Comparison of ENCODE assay signal across 1 cellular context in the genomic region with DNA sequence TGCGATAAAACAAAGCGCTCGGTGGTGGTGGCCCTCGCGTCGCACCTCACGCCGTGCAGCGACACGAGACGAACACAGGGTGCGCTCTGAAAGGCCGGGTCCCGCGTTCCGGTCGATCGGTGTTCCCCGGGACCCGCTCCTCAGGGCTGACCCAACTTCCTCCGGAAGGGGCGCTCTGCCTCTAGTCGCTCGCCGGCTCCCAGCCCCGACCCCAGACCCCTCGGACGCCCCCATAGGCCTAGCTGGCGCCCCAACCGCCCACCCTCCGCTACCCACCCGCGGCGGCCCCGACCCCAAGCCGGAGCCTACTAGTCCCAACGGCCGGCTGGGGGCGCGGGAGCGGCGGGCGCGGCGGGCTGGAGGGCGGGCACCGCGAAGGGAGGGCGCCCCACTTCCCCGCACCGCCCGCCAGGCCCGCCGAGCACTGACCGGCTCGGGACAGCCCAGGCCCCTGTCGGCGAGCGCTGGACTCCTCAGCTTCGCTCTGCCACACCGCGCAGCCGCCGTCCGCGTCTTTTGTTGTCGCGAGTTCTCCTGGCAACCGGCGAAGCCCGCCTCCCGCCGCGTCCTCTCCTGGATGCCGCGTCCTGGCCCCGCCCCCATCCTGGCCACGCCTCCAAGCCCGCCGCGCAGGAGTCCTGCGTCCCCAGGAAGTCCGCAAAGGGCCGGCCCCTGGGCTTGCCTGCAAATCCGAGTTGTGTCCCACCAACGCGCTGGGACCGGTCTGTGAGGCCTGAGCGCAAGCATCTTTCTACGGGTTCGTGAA.
TF ChIP-seq lines count a peak whose summit lies in the region.

A gene with protein sequence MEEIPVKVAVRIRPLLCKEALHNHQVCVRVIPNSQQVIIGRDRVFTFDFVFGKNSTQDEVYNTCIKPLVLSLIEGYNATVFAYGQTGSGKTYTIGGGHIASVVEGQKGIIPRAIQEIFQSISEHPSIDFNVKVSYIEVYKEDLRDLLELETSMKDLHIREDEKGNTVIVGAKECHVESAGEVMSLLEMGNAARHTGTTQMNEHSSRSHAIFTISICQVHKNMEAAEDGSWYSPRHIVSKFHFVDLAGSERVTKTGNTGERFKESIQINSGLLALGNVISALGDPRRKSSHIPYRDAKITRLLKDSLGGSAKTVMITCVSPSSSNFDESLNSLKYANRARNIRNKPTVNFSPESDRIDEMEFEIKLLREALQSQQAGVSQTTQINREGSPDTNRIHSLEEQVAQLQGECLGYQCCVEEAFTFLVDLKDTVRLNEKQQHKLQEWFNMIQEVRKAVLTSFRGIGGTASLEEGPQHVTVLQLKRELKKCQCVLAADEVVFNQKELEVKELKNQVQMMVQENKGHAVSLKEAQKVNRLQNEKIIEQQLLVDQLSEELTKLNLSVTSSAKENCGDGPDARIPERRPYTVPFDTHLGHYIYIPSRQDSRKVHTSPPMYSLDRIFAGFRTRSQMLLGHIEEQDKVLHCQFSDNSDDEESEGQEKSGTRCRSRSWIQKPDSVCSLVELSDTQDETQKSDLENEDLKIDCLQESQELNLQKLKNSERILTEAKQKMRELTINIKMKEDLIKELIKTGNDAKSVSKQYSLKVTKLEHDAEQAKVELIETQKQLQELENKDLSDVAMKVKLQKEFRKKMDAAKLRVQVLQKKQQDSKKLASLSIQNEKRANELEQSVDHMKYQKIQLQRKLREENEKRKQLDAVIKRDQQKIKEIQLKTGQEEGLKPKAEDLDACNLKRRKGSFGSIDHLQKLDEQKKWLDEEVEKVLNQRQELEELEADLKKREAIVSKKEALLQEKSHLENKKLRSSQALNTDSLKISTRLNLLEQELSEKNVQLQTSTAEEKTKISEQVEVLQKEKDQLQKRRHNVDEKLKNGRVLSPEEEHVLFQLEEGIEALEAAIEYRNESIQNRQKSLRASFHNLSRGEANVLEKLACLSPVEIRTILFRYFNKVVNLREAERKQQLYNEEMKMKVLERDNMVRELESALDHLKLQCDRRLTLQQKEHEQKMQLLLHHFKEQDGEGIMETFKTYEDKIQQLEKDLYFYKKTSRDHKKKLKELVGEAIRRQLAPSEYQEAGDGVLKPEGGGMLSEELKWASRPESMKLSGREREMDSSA (N-terminal part only) (minus strand): TSS at position 491 of the 766 bp plus-strand sequence. CDS start 5,841 bp downstream, outside the sequence.

TF ChIP-seq in WTC11, 78 proteins besides CTCF, POLR2A, EP300 and RAD21 (continued from another document and continues in another):
- TF ChIP-seq ZNF281 (CRISPR knock-in tag; IDR thresholded peaks at IDR 0.05), result no peak
- TF ChIP-seq CDX4 (CRISPR knock-in tag; IDR thresholded peaks at IDR 0.05; ENCODE audit: borderline replicate concordance), result no peak
- no peak for TF ChIP-seq SMAD4 (CRISPR knock-in tag; IDR thresholded peaks at IDR 0.05)
- no peak for TF ChIP-seq MXD4 (CRISPR knock-in tag; IDR thresholded peaks at IDR 0.05; ENCODE audit: borderline replicate concordance)
- TF ChIP-seq, protein P1, sequence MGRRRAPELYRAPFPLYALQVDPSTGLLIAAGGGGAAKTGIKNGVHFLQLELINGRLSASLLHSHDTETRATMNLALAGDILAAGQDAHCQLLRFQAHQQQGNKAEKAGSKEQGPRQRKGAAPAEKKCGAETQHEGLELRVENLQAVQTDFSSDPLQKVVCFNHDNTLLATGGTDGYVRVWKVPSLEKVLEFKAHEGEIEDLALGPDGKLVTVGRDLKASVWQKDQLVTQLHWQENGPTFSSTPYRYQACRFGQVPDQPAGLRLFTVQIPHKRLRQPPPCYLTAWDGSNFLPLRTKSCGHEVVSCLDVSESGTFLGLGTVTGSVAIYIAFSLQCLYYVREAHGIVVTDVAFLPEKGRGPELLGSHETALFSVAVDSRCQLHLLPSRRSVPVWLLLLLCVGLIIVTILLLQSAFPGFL (CRISPR knock-in tag; IDR thresholded peaks at IDR 0.05; ENCODE audit: borderline replicate concordance), result no peak
- TF ChIP-seq ZNF416 (CRISPR knock-in tag; IDR thresholded peaks at IDR 0.05), result no peak; the same call in 1 of the 2 replicates
- peak; percentile 37; the same call in 1 of the 2 replicates for TF ChIP-seq NFYB (CRISPR knock-in tag; conservative IDR thresholded peaks at IDR 0.05; ENCODE audit: low read depth)
- TF ChIP-seq KAT7 (CRISPR knock-in tag; IDR thresholded peaks at IDR 0.05; ENCODE audit: borderline replicate concordance), result no peak; the same call in 1 of the 2 replicates
- TF ChIP-seq E2F4 (CRISPR knock-in tag; IDR thresholded peaks at IDR 0.05; ENCODE audit: borderline replicate concordance, low read depth), result peak; percentile 25; the same call in 1 of the 2 replicates
- peak; percentile 75; the same call in 1 of the 2 replicates for TF ChIP-seq TP53 (CRISPR knock-in tag; IDR thresholded peaks at IDR 0.05)
- TF ChIP-seq ESRRA (CRISPR knock-in tag; IDR thresholded peaks at IDR 0.05; ENCODE audit: borderline replicate concordance), result peak; percentile 41; the same call in 1 of the 2 replicates
- TF ChIP-seq, protein P2, sequence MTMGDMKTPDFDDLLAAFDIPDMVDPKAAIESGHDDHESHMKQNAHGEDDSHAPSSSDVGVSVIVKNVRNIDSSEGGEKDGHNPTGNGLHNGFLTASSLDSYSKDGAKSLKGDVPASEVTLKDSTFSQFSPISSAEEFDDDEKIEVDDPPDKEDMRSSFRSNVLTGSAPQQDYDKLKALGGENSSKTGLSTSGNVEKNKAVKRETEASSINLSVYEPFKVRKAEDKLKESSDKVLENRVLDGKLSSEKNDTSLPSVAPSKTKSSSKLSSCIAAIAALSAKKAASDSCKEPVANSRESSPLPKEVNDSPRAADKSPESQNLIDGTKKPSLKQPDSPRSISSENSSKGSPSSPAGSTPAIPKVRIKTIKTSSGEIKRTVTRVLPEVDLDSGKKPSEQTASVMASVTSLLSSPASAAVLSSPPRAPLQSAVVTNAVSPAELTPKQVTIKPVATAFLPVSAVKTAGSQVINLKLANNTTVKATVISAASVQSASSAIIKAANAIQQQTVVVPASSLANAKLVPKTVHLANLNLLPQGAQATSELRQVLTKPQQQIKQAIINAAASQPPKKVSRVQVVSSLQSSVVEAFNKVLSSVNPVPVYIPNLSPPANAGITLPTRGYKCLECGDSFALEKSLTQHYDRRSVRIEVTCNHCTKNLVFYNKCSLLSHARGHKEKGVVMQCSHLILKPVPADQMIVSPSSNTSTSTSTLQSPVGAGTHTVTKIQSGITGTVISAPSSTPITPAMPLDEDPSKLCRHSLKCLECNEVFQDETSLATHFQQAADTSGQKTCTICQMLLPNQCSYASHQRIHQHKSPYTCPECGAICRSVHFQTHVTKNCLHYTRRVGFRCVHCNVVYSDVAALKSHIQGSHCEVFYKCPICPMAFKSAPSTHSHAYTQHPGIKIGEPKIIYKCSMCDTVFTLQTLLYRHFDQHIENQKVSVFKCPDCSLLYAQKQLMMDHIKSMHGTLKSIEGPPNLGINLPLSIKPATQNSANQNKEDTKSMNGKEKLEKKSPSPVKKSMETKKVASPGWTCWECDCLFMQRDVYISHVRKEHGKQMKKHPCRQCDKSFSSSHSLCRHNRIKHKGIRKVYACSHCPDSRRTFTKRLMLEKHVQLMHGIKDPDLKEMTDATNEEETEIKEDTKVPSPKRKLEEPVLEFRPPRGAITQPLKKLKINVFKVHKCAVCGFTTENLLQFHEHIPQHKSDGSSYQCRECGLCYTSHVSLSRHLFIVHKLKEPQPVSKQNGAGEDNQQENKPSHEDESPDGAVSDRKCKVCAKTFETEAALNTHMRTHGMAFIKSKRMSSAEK (CRISPR knock-in tag; IDR thresholded peaks at IDR 0.05; ENCODE audit: borderline replicate concordance), result 0 out of 2 replicates have a peak, but pooled peaks have one; percentile 70
- TF ChIP-seq, protein P3, sequence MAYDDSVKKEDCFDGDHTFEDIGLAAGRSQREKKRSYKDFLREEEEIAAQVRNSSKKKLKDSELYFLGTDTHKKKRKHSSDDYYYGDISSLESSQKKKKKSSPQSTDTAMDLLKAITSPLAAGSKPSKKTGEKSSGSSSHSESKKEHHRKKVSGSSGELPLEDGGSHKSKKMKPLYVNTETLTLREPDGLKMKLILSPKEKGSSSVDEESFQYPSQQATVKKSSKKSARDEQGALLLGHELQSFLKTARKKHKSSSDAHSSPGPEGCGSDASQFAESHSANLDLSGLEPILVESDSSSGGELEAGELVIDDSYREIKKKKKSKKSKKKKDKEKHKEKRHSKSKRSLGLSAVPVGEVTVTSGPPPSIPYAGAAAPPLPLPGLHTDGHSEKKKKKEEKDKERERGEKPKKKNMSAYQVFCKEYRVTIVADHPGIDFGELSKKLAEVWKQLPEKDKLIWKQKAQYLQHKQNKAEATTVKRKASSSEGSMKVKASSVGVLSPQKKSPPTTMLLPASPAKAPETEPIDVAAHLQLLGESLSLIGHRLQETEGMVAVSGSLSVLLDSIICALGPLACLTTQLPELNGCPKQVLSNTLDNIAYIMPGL (CRISPR knock-in tag; IDR thresholded peaks at IDR 0.05), result peak; percentile 89; the same call in 1 of the 2 replicates
- TF ChIP-seq CREB1 (CRISPR knock-in tag; IDR thresholded peaks at IDR 0.05), result no peak
- no peak for TF ChIP-seq IRF1 (CRISPR knock-in tag; IDR thresholded peaks at IDR 0.05)
- TF ChIP-seq ATF1 (CRISPR knock-in tag; IDR thresholded peaks at IDR 0.05), result no peak
- no peak for TF ChIP-seq ZMAT4 (CRISPR knock-in tag; IDR thresholded peaks at IDR 0.05)
- peak; percentile 81; the same call in 1 of the 2 replicates for TF ChIP-seq NFE2L1 (CRISPR knock-in tag; IDR thresholded peaks at IDR 0.05)
- no peak for TF ChIP-seq MYBL2 (CRISPR knock-in tag; IDR thresholded peaks at IDR 0.05)
- TF ChIP-seq, protein P4, sequence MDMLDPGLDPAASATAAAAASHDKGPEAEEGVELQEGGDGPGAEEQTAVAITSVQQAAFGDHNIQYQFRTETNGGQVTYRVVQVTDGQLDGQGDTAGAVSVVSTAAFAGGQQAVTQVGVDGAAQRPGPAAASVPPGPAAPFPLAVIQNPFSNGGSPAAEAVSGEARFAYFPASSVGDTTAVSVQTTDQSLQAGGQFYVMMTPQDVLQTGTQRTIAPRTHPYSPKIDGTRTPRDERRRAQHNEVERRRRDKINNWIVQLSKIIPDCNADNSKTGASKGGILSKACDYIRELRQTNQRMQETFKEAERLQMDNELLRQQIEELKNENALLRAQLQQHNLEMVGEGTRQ (CRISPR knock-in tag; IDR thresholded peaks at IDR 0.05), result no peak
- TF ChIP-seq RELA (CRISPR knock-in tag; IDR thresholded peaks at IDR 0.05; ENCODE audit: borderline replicate concordance), result peak; percentile 28; the same call in 1 of the 2 replicates
- TF ChIP-seq ZNF423 (CRISPR knock-in tag; IDR thresholded peaks at IDR 0.05), result no peak
- TF ChIP-seq SOX15 (CRISPR knock-in tag; IDR thresholded peaks at IDR 0.05), result no peak
- TF ChIP-seq MLX (CRISPR knock-in tag; IDR thresholded peaks at IDR 0.05), result no peak
- TF ChIP-seq ZNF232 (CRISPR knock-in tag; IDR thresholded peaks at IDR 0.05), result peak; percentile 90
